ENCODE assay signal across 1 cellular context in genomic region chr19:49213791-49214190, GRCh38.
TF ChIP-seq lines count a peak whose summit lies in the region.

No MANE protein-coding gene starts in this region.

TF ChIP-seq in HCT116, 20 proteins besides CTCF, POLR2A, EP300 and RAD21 (continued from another document):
- TF ChIP-seq SRF (IDR thresholded peaks at IDR 0.05; ENCODE audit: low read depth) (no peak), CEBPB (IDR thresholded peaks at IDR 0.05; ENCODE audit: low read depth) (no peak), FOSL1 (IDR thresholded peaks at IDR 0.05; ENCODE audit: low read depth) (no peak), EZH2phosphoT487 (IDR thresholded peaks at IDR 0.05; ENCODE audit: borderline replicate concordance) (no peak), EGR1 (IDR thresholded peaks at IDR 0.05; ENCODE audit: low read depth) (no peak), MAX (IDR thresholded peaks at IDR 0.05) (no peak), ATF3 (IDR thresholded peaks at IDR 0.05) (no peak), POLR2AphosphoS5 (IDR thresholded peaks at IDR 0.05; ENCODE audit: low read depth, low read length) (no peak), ZBTB33 (IDR thresholded peaks at IDR 0.05; ENCODE audit: extremely low read depth, insufficient replicate concordance, low read length) (no peak), TCF7L2 (IDR thresholded peaks at IDR 0.05; ENCODE audit: borderline replicate concordance, extremely low read depth, insufficient read depth, insufficient read length) (no peak), ZNF274 (IDR thresholded peaks at IDR 0.05; ENCODE audit: low read depth, low read length) (no peak), ELF1 (IDR thresholded peaks at IDR 0.05; ENCODE audit: borderline replicate concordance, low read depth) (no peak), SP1 (IDR thresholded peaks at IDR 0.05; ENCODE audit: low read depth) (no peak), SIN3A (IDR thresholded peaks at IDR 0.05; ENCODE audit: low read depth) (no peak), JUND (IDR thresholded peaks at IDR 0.05) (no peak), EZH2 (IDR thresholded peaks at IDR 0.05) (no peak), CBX3 (IDR thresholded peaks at IDR 0.05; ENCODE audit: low read depth) (no peak)
